Comparison of ENCODE assay signal across 2 cellular contexts in genomic region chr3:19957354-19957753, GRCh38.
A peak's percentile ranks its signal among the peaks of the same experiment; 100 is the strongest.
TF ChIP-seq lines count a peak whose summit lies in the region.

No MANE protein-coding gene starts in this region.

TF ChIP-seq in Ishikawa, 13 proteins besides CTCF, POLR2A, EP300 and RAD21:
- TF ChIP-seq TEAD4 (IDR thresholded peaks at IDR 0.05) = peak; percentile 41

TF ChIP-seq in HepG2, 621 proteins besides CTCF, POLR2A, EP300 and RAD21:
- TF ChIP-seq, protein P1, sequence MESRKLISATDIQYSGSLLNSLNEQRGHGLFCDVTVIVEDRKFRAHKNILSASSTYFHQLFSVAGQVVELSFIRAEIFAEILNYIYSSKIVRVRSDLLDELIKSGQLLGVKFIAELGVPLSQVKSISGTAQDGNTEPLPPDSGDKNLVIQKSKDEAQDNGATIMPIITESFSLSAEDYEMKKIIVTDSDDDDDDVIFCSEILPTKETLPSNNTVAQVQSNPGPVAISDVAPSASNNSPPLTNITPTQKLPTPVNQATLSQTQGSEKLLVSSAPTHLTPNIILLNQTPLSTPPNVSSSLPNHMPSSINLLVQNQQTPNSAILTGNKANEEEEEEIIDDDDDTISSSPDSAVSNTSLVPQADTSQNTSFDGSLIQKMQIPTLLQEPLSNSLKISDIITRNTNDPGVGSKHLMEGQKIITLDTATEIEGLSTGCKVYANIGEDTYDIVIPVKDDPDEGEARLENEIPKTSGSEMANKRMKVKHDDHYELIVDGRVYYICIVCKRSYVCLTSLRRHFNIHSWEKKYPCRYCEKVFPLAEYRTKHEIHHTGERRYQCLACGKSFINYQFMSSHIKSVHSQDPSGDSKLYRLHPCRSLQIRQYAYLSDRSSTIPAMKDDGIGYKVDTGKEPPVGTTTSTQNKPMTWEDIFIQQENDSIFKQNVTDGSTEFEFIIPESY (CRISPR knock-in tag; IDR thresholded peaks at IDR 0.05) = peak; percentile 97
- 0 out of 2 replicates have a peak, but pooled peaks have one; percentile 17 for TF ChIP-seq ZBTB38 (CRISPR knock-in tag; IDR thresholded peaks at IDR 0.05)
- TF ChIP-seq ZNF770 (CRISPR knock-in tag; IDR thresholded peaks at IDR 0.05) = 0 out of 2 replicates have a peak, but pooled peaks have one; percentile 53
